In the genomic region with DNA sequence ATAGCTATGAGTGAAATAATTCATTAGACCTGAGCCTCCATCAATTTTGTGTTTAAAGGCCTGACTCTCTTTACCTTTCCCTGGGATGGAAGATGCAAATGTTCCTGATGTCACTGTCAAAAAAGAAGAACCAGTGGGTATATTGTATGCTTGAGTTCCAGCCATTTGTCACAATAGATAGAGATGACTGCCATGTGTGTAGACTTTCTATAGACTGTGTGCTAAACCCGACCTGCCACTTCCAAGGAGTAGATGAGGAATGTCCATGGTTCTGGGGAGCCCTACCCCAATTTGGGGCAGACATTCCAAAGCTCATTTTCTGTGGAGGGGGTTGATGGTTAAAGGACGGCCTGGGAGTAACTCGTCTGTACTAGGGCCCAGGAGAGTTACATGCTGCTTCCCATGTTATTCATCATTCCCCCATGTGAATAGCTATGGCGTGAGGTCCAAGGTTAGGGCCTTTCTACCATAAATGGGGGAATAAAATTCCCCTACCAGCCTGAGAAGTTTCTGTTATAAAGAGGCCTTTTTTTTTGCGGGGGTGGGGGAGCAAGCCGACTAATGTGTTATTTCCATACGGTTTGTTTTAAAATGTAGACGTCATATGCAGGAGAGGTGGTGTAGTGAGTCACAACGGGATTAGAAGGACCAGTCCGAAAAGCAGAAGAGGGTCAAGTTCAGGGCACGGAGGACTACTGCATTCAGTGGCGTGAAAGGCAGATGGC, we compare ENCODE assay signal across 11 cellular contexts. TPM values are rescaled to one million over a fixed set of nuclear protein-coding genes. Genes with fewer than 3 reads are reported as not detected.
DNase-seq lines count a peak whose midpoint lies in the region; ATAC-seq lines count a peak whose summit lies in the region.
"Had no signal": no experiment of that assay in that cellular context is flagged by ENCODE, and none has a peak within 500 bp of the region (broad histone marks: within the 10 kb centered on the region; RNA-seq: fewer than 3 reads in every experiment).

No MANE protein-coding gene starts in this region.

- H3K27me3 Mint-ChIP-seq in activated CD4-positive, alpha-beta memory T cell treated with anti-CD3 and anti-CD28 coated beads for 36 hours = no peaks in the 10 kb centered on the region
- no peaks in the 10 kb centered on the region for H3K27me3 Mint-ChIP-seq in effector memory CD8-positive, alpha-beta T cell

- H3K4me1 Mint-ChIP-seq in activated CD4-positive, alpha-beta memory T cell treated with anti-CD3 and anti-CD28 coated beads for 36 hours (ENCODE audit: low read depth) = peaks cover 40% of the 10 kb centered on the region
- peaks cover 7 to 10% of the 10 kb centered on the region in 2 donors for H3K4me1 Mint-ChIP-seq in effector memory CD8-positive, alpha-beta T cell (ENCODE audit: low read depth in 2 of 2)

- peaks cover 7% of the 10 kb centered on the region for H3K36me3 Mint-ChIP-seq in activated CD4-positive, alpha-beta memory T cell treated with anti-CD3 and anti-CD28 coated beads for 36 hours
- no peaks in the 10 kb centered on the region for H3K36me3 Mint-ChIP-seq in effector memory CD8-positive, alpha-beta T cell (ENCODE audit: insufficient read depth)

- H3K4me3 Mint-ChIP-seq in activated CD4-positive, alpha-beta memory T cell treated with anti-CD3 and anti-CD28 coated beads for 36 hours = no peak overlapping the region
- no peak overlapping the region for H3K4me3 Mint-ChIP-seq in effector memory CD8-positive, alpha-beta T cell

- H3K9me3 Mint-ChIP-seq in activated CD4-positive, alpha-beta memory T cell treated with anti-CD3 and anti-CD28 coated beads for 36 hours = peaks cover 10% of the 10 kb centered on the region
- peaks cover 0 to 3% of the 10 kb centered on the region in 2 donors for H3K9me3 Mint-ChIP-seq in effector memory CD8-positive, alpha-beta T cell

- H3K27ac Mint-ChIP-seq in activated CD4-positive, alpha-beta memory T cell treated with anti-CD3 and anti-CD28 coated beads for 36 hours = peak overlapping the region; percentile 68
- H3K27ac Mint-ChIP-seq in effector memory CD8-positive, alpha-beta T cell = peak overlapping the region in 1 of 2 donors; percentile 33

- ATAC-seq in left colon = no peak
- no peak for ATAC-seq in effector memory CD8-positive, alpha-beta T cell (replicated peaks)

- POLR2A ChIA-PET in activated CD4-positive, alpha-beta memory T cell treated with anti-CD3 and anti-CD28 coated beads for 36 hours (lab: Charles Lee) = interaction anchor here (0.7 to 1.6 kb wide), 3 partner anchors 10 to 19 kb away, joined by 3 read pairs; no protein-coding TSS in a partner anchor

- CTCF ChIA-PET in activated CD4-positive, alpha-beta memory T cell treated with anti-CD3 and anti-CD28 coated beads for 36 hours (lab: Charles Lee) = interaction anchor here (1.3 to 1.7 kb wide), 2 partner anchors 10 to 73 kb away, joined by 3 read pairs; no protein-coding TSS in a partner anchor

- intact Hi-C loops in activated CD4-positive, alpha-beta memory T cell treated with anti-CD3 and anti-CD28 coated beads for 36 hours (cut with micrococcal nuclease) = loop anchor here (1.0 kb wide), 2 partner anchors 9 to 19 kb away; no protein-coding TSS in a partner anchor
- intact Hi-C loops in left colon (cut with DNase I, micrococcal nuclease) = no loop called here

- DNase-seq in COLO829 (ENCODE audit: low spot score) (peak; percentile 79), H4 (ENCODE audit: low spot score) (peak; percentile 58), hepatic stellate cell (ENCODE audit: low spot score) (peak; percentile 36), left colon (no peak)
- no peak for DNase-seq in activated CD4-positive, alpha-beta memory T cell treated with anti-CD3 and anti-CD28 coated beads for 36 hours
- no peak for DNase-seq in stimulated activated CD4-positive, alpha-beta T cell treated with anti-CD3 and anti-CD28 coated beads, Interleukin-1b, Interleukin-23, amount 100 ng/mL, for 48 hours
- DNase-seq in effector memory CD8-positive, alpha-beta T cell = no peak
- no peak for DNase-seq in activated CD4-positive, alpha-beta T cell treated with anti-CD3 and anti-CD28 coated beads for 4 hours
- DNase-seq: central memory CD4-positive, alpha-beta T cell; lower lobe of right lung; NCI-H1436 had no signal

RNA-seq across cellular contexts. Expression of gene IL1B, which starts 24.1 kb away (rescaled TPM):
- total RNA-seq in H4 (2014; rRNA removed; shearing (Covaris generic)) = not detected in 2 replicates
- under 1 TPM in 1 of 2 experiments, not detected in 1; 0.44 TPM for total RNA-seq in activated CD4-positive, alpha-beta memory T cell treated with anti-CD3 and anti-CD28 coated beads for 36 hours
- total RNA-seq in left colon = 1 to 10 TPM; 4.2 to 7.3 TPM

RNA-seq across cellular contexts. Expression of gene IL1A, which starts 28.2 kb away (rescaled TPM):
- total RNA-seq in H4 (2014; rRNA removed; shearing (Covaris generic)) = 0.06 TPM in 1 of 2 replicates, not detected in the other
- total RNA-seq in activated CD4-positive, alpha-beta memory T cell treated with anti-CD3 and anti-CD28 coated beads for 36 hours = 10 to 100 TPM; 15.7 to 16.4 TPM
- under 1 TPM; 0.12 to 0.17 TPM for total RNA-seq in left colon

RNA-seq across cellular contexts. Expression of gene CKAP2L, which starts 48.1 kb away (rescaled TPM):
- total RNA-seq in H4 (2014; rRNA removed; shearing (Covaris generic)) = 15.7 and 15.8 TPM in 2 replicates
- total RNA-seq in activated CD4-positive, alpha-beta memory T cell treated with anti-CD3 and anti-CD28 coated beads for 36 hours = 10 to 100 TPM; 42.1 to 46.1 TPM
- total RNA-seq in left colon = 1 to 10 TPM; 1.4 to 4.7 TPM

Comparison
In these comparisons a context has a peak if more than half of its experiments do, and no peak if none do; other contexts are left out.
1. DNase-seq: peak in COLO829 (single experiment), H4 (single experiment) and hepatic stellate cell (single experiment); none in activated CD4-positive, alpha-beta memory T cell treated with anti-CD3 and anti-CD28 coated beads for 36 hours (single experiment), stimulated activated CD4-positive, alpha-beta T cell treated with anti-CD3 and anti-CD28 coated beads, Interleukin-1b, Interleukin-23, amount 100 ng/mL, for 48 hours (single experiment), left colon (0 of 2), effector memory CD8-positive, alpha-beta T cell (0 of 3) and activated CD4-positive, alpha-beta T cell treated with anti-CD3 and anti-CD28 coated beads for 4 hours (0 of 2).
2. RNA of gene IL1A, which starts 28.2 kb away (total RNA-seq): 15.7 to 16.4 TPM in activated CD4-positive, alpha-beta memory T cell treated with anti-CD3 and anti-CD28 coated beads for 36 hours; 0.12 to 0.17 TPM in left colon and 0.06 TPM in H4; every median in the first group is over 10 times any median in the second.